9 cellular contexts compared by ENCODE assay signal in genomic region chr1:153465728-153466625, GRCh38. TPM values are rescaled to one million over a fixed set of nuclear protein-coding genes. Genes with fewer than 3 reads are reported as not detected.
DNase-seq lines count a peak whose midpoint lies in the region; ATAC-seq and TF ChIP-seq lines count a peak whose summit lies in the region.
"Had no signal": no experiment of that assay in that cellular context is flagged by ENCODE, and none has a peak within 500 bp of the region (broad histone marks: within the 10 kb centered on the region; RNA-seq: fewer than 3 reads in every experiment).

No MANE protein-coding gene starts in this region.

- TF ChIP-seq CTCF in IMR-90 (conservative IDR thresholded peaks at IDR 0.05; ENCODE audit: low read depth, low read length) (peak; percentile 63), colonic mucosa (IDR thresholded peaks at IDR 0.05) (peak; percentile 80), lung (IDR thresholded peaks at IDR 0.05; ENCODE audit: control extremely low read depth, extremely low read depth) (peak; percentile 63)

- no peak overlapping the region for H3K56ac ChIP-seq in IMR-90 (ENCODE audit: extremely low read depth, insufficient read depth, low read length)

- H3K36me3 ChIP-seq in IMR-90 (ENCODE audit: control insufficient read depth, insufficient read depth, low read length), result no peaks in the 10 kb centered on the region
- H3K36me3 ChIP-seq in colonic mucosa, result no peaks in the 10 kb centered on the region
- H3K36me3 ChIP-seq in lung (ENCODE audit: control insufficient read depth in 2 of 2, insufficient read depth in 2 of 2, low read length in 2 of 2), result no peaks in the 10 kb centered on the region

- POLR2A ChIA-PET in IMR-90 (lab: Charles Lee; ENCODE audit: unreplicated experiment), result no interaction called here

- H3K4ac ChIP-seq in IMR-90 (ENCODE audit: low read depth, low read length), result no peak overlapping the region

- no peak overlapping the region for H4K91ac ChIP-seq in IMR-90 (ENCODE audit: insufficient read depth, low read depth, low read length)

- H4K20me1 ChIP-seq in IMR-90 (ENCODE audit: insufficient read depth, low read length), result no peaks in the 10 kb centered on the region

- H3K9me3 ChIP-seq in IMR-90 (ENCODE audit: control insufficient read depth, insufficient read depth, low read length) (peaks cover 1% of the 10 kb centered on the region; the same call in 1 of the 2 replicates), colonic mucosa (no peaks in the 10 kb centered on the region), lung (ENCODE audit: control insufficient read depth in 2 of 2, insufficient read depth in 1 of 2, low read length in 1 of 2) (peaks cover 0 to 6% of the 10 kb centered on the region in 2 donors)

- H4K8ac ChIP-seq in IMR-90 (ENCODE audit: low read depth in 2 of 2, low read length in 2 of 2), result no peak overlapping the region

- H3K27ac ChIP-seq in IMR-90 (ENCODE audit: insufficient read depth, low read length) (no peak overlapping the region), colonic mucosa (no peak overlapping the region), lung (ENCODE audit: low read depth in 1 of 2, low read length in 1 of 2) (no peak overlapping the region)
- H3K27ac ChIP-seq: SK-N-MC had no signal

- H3K27me3 ChIP-seq in IMR-90 (ENCODE audit: control insufficient read depth, insufficient read depth, low read length) (peaks cover 8% of the 10 kb centered on the region), colonic mucosa (no peaks in the 10 kb centered on the region), lung (ENCODE audit: control insufficient read depth, insufficient read depth) (no peaks in the 10 kb centered on the region)

- no peaks in the 10 kb centered on the region for H3K79me1 ChIP-seq in IMR-90 (ENCODE audit: low read depth in 1 of 2, low read length in 2 of 2)

- CTCF ChIA-PET in IMR-90 (lab: Yijun Ruan, JAX), result interaction anchor here (0.7 to 1.4 kb wide), 3 partner anchors 9 to 29 kb away, joined by 3 to 14 read pairs (median 4); no protein-coding TSS in a partner anchor

- in situ Hi-C loops in Caki2 (cut with HindIII; ENCODE audit: low pct_unique_long_range_greater_than_20kb, low sequenced_read_pairs) (no loop called here), IMR-90 (cut with MboI; ENCODE audit: low sequenced_read_pairs) (no loop called here)

- H2BK20ac ChIP-seq in IMR-90 (ENCODE audit: low read depth, low read length), result no peak overlapping the region

- no TSS peak for BruUV-seq in IMR-90 (replicated peaks; lab: Mats Ljungman, UMichigan)

- H2BK120ac ChIP-seq in IMR-90 (ENCODE audit: low read depth, low read length), result no peak overlapping the region

- H3K4me1 ChIP-seq in IMR-90 (ENCODE audit: control insufficient read depth, insufficient read depth, low read length), result no peaks in the 10 kb centered on the region
- H3K4me1 ChIP-seq in colonic mucosa, result no peaks in the 10 kb centered on the region
- H3K4me1 ChIP-seq in lung (ENCODE audit: control insufficient read depth in 2 of 2, insufficient read depth in 2 of 2, low read length in 2 of 2), result peaks cover 2 to 11% of the 10 kb centered on the region in 2 donors

- intact Hi-C loops in IMR-90 (cut with micrococcal nuclease), result no loop called here
- intact Hi-C loops in colonic mucosa (cut with DNase I), result no loop called here

- H3K9ac ChIP-seq in IMR-90 (ENCODE audit: low read depth, low read length) (no peak overlapping the region), colonic mucosa (ENCODE audit: low read depth in 2 of 2, low read length in 2 of 2) (no peak overlapping the region)

- no peak overlapping the region for H4K5ac ChIP-seq in IMR-90 (ENCODE audit: low read depth, low read length)

- H2AFZ ChIP-seq in IMR-90 (replicated peaks; ENCODE audit: low read length, poor library complexity), result peak overlapping the region; percentile 72

- dilution Hi-C loops in IMR-90 (cut with HindIII; ENCODE audit: low sequenced_read_pairs, unreplicated experiment), result no loop called here

- H3K14ac ChIP-seq in IMR-90 (replicated peaks; ENCODE audit: low read depth, low read length), result no peak overlapping the region

- H2AK5ac ChIP-seq in IMR-90 (ENCODE audit: low read depth, low read length), result no peak overlapping the region

- TF ChIP-seq POLR2A in IMR-90 (IDR thresholded peaks at IDR 0.05; ENCODE audit: low read depth, low read length), result no peak

- no peak overlapping the region for H3K18ac ChIP-seq in IMR-90 (ENCODE audit: low read depth, low read length)

- DNase-seq in Caki2 (ENCODE audit: low read depth), result peak; percentile 27
- DNase-seq in IMR-90, result peak; percentile 8
- peak; percentile 68 for DNase-seq in colonic mucosa
- peak; percentile 54 for DNase-seq in lung (ENCODE audit: low spot score)
- peak; percentile 59 for DNase-seq in stimulated activated CD8-positive, alpha-beta memory T cell treated with anti-CD3 and anti-CD28 coated beads, Interleukin-4, amount 100 ng/mL, for 24 hours (ENCODE audit: low read depth)

- H2BK5ac ChIP-seq in IMR-90 (ENCODE audit: low read depth, low read length, poor library complexity, severe bottlenecking), result no peak overlapping the region

- no peaks in the 10 kb centered on the region for H3K9me1 ChIP-seq in IMR-90 (ENCODE audit: insufficient read depth, low read length)

- 3% methylated on average over 10 of the region's 22 CpGs; no CpG with 5 or more reads in 1 of the 2 experiments for WGBS in IMR-90 (ENCODE audit: extremely low coverage in 2 of 2, insufficient read length in 1 of 2), 2 experiments
- WGBS in lung, 2 donors, result 18 to 19% methylated on average over 22 of the region's 22 CpGs

- TF ChIP-seq RAD21 in IMR-90 (IDR thresholded peaks at IDR 0.05; ENCODE audit: low read length), result peak; percentile 55

- no peak overlapping the region for H3K4me3 ChIP-seq in IMR-90 (ENCODE audit: insufficient read depth, low read depth, low read length)
- no peak overlapping the region for H3K4me3 ChIP-seq in colonic mucosa
- H3K4me3 ChIP-seq in lung, result no peak overlapping the region
- H3K4me3 ChIP-seq: SK-N-MC had no signal

- no peak overlapping the region for H3K23ac ChIP-seq in IMR-90 (ENCODE audit: low read depth, low read length)

- H2BK15ac ChIP-seq in IMR-90 (ENCODE audit: low read depth, low read length), result no peak overlapping the region

- ATAC-seq in IMR-90 (ENCODE audit: low read depth) (peak; percentile 81), lung (ENCODE audit: insufficient read depth, low FRiP score) (no peak), HG02981 (IDR thresholded peaks at IDR 0.05; ENCODE audit: unreplicated experiment) (no peak), HG02973 (IDR thresholded peaks at IDR 0.05; ENCODE audit: unreplicated experiment) (no peak)
- ATAC-seq in activated CD4-positive, CD25-positive, alpha-beta regulatory T cell treated with anti-CD3 and anti-CD28 coated beads, Interleukin-2, amount 50 U/mL, for 24 hours, result peak; percentile 67 to 69

- no peak overlapping the region for H2AK9ac ChIP-seq in IMR-90 (replicated peaks; ENCODE audit: low read depth, low read length, poor library complexity)

- H3K4me2 ChIP-seq in IMR-90 (ENCODE audit: low read depth, low read length), result no peak overlapping the region

TF ChIP-seq in IMR-90, 13 proteins besides CTCF, POLR2A, EP300 and RAD21:
- TF ChIP-seq CEBPB (IDR thresholded peaks at IDR 0.05; ENCODE audit: low read depth, low read length), result no peak
- peak; percentile 56 for TF ChIP-seq SMC3 (IDR thresholded peaks at IDR 0.05; ENCODE audit: low read depth, low read length)
- 0 out of 2 replicates have a peak, but pooled peaks have one; percentile 61 for TF ChIP-seq MXI1 (IDR thresholded peaks at IDR 0.05; ENCODE audit: borderline replicate concordance, low read depth, low read length)

RNA-seq across cellular contexts. Expression of gene S100A7, which starts 5.5 kb away (rescaled TPM):
- total RNA-seq in Caki2 (2014; rRNA removed; shearing (Covaris generic); ENCODE audit: low replicate concordance), result not detected in 2 replicates
- total RNA-seq in IMR-90 (2012; rRNA removed), result not detected in 2 replicates
- polyA plus RNA-seq in IMR-90 (2012; rRNA removed), result not detected in 2 replicates
- not detected in 2 replicates for polyA plus RNA-seq in IMR-90 (2012; cell fraction: cytosol; rRNA removed)
- polyA plus RNA-seq in IMR-90 (2012; cell fraction: nucleus; rRNA removed; ENCODE audit: low replicate concordance), result not detected in 2 replicates
- total RNA-seq in colonic mucosa, result not detected
- total RNA-seq in lung, result not detected
- under 1 TPM in 1 of 2 donors, not detected in 1; 0.47 TPM for polyA plus RNA-seq in lung

RNA-seq across cellular contexts. Expression of gene S100A7A, which starts 49.7 kb away (rescaled TPM):
- total RNA-seq in Caki2 (2014; rRNA removed; shearing (Covaris generic); ENCODE audit: low replicate concordance), result not detected in 2 replicates
- total RNA-seq in IMR-90 (2012; rRNA removed), result not detected in 2 replicates
- not detected in 2 replicates for polyA plus RNA-seq in IMR-90 (2012; rRNA removed)
- not detected in 2 replicates for polyA plus RNA-seq in IMR-90 (2012; cell fraction: cytosol; rRNA removed)
- not detected in 2 replicates for polyA plus RNA-seq in IMR-90 (2012; cell fraction: nucleus; rRNA removed; ENCODE audit: low replicate concordance)
- total RNA-seq in colonic mucosa, result not detected
- total RNA-seq in lung, result not detected
- polyA plus RNA-seq in lung, result not detected

Comparison
In these comparisons a context has a peak if more than half of its experiments do, and no peak if none do; other contexts are left out.
1. DNase-seq: peak in every context shown above with its lines; median percentile 68 in colonic mucosa; 59 in stimulated activated CD8-positive, alpha-beta memory T cell treated with anti-CD3 and anti-CD28 coated beads, Interleukin-4, amount 100 ng/mL, for 24 hours; 54 in lung; 27 in Caki2; 8 in IMR-90.
2. ATAC-seq: peak in IMR-90 (single experiment) and activated CD4-positive, CD25-positive, alpha-beta regulatory T cell treated with anti-CD3 and anti-CD28 coated beads, Interleukin-2, amount 50 U/mL, for 24 hours (2 of 2); none in lung (single experiment), HG02981 (single experiment) and HG02973 (single experiment).
3. Peak in every context shown above with its lines, with median percentiles within 50 percentile points of each other: CTCF ChIP-seq.